ENCODE assay signal across 1 cellular context in the genomic region with DNA sequence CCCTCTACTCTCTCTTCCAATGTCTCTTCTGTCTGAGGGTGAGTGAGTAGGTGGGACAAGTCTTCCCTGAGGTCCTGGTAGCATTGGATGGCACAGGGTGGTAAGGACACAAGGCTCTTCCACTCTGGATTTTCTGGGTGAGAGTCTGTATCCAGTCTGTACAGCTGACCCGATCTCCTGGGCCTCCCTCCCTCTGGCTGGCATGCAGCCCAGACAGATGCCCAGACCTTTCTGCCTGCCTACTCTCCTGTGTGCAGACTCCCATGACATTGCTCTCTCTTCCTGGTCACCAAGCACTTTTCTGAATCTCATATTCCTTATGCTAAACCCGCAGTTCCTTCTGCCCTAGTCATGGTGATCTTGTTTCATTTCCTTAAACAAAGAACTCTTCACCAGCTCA.
TF ChIP-seq lines count a peak whose summit lies in the region.

No MANE protein-coding gene starts in this region.

TF ChIP-seq in SK-N-SH, 30 proteins besides CTCF, POLR2A, EP300 and RAD21 (continued from another document):
- TF ChIP-seq, protein P1, sequence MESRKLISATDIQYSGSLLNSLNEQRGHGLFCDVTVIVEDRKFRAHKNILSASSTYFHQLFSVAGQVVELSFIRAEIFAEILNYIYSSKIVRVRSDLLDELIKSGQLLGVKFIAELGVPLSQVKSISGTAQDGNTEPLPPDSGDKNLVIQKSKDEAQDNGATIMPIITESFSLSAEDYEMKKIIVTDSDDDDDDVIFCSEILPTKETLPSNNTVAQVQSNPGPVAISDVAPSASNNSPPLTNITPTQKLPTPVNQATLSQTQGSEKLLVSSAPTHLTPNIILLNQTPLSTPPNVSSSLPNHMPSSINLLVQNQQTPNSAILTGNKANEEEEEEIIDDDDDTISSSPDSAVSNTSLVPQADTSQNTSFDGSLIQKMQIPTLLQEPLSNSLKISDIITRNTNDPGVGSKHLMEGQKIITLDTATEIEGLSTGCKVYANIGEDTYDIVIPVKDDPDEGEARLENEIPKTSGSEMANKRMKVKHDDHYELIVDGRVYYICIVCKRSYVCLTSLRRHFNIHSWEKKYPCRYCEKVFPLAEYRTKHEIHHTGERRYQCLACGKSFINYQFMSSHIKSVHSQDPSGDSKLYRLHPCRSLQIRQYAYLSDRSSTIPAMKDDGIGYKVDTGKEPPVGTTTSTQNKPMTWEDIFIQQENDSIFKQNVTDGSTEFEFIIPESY (IDR thresholded peaks at IDR 0.05; ENCODE audit: borderline replicate concordance, low read depth), result no peak
- no peak for TF ChIP-seq TAF1 (IDR thresholded peaks at IDR 0.05; ENCODE audit: borderline replicate concordance, low read depth, low read length)
TF ChIP-seq in SK-N-SH: peak in this region for 0.
